Comparison of ENCODE assay signal across 38 cellular contexts in the genomic region with DNA sequence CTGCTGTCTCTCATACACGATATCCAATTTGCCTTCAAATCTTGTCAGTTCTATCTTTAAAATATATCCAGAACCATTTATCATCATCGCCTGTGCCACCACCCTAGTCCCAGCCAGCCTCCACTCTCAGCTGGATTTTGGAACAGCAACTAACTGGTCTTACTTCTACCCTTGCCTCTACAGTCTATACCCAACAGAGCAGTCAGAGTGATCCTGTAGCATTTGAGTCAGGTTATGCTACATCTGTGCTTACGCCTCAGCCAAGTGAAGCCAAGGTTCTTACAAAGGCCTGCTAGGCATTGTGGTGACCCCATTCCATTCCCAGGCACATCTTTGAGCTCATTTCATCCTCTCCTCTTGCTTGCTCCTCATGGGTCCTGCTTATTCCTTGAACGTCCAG.
"Had no signal": no experiment of that assay in that cellular context is flagged by ENCODE, and none has a peak within 500 bp of the region (broad histone marks: within the 10 kb centered on the region; RNA-seq: fewer than 3 reads in every experiment).

No MANE protein-coding gene starts in this region.

- H3K27me3 Mint-ChIP-seq: activated naive CD4-positive, alpha-beta T cell treated with anti-CD3 and anti-CD28 coated beads, Interleukin-2, amount 50 U/mL, for 24 hours had no signal

- ATAC-seq: activated naive CD4-positive, alpha-beta T cell treated with anti-CD3 and anti-CD28 coated beads, Interleukin-2, amount 50 U/mL, for 72 hours; activated T-cell treated with anti-CD3 and anti-CD28 coated beads, Interleukin-2, amount 50 U/mL, for 4 hours; activated T-cell treated with anti-CD3 and anti-CD28 coated beads, Interleukin-2, amount 50 U/mL, for 72 hours; activated T-helper 17 cell treated with anti-CD3 and anti-CD28 coated beads, Interleukin-2, amount 50 U/mL, for 72 hours; body of pancreas had no signal

- H3K9me3 Mint-ChIP-seq: activated naive CD4-positive, alpha-beta T cell treated with anti-CD3 and anti-CD28 coated beads, Interleukin-2, amount 10 ng/mL, durations not matched to agents 7 days and 5 days; activated naive CD4-positive, alpha-beta T cell treated with anti-CD3 and anti-CD28 coated beads, Interleukin-2, amount 50 U/mL, for 24 hours; activated T-cell treated with anti-CD3 and anti-CD28 coated beads, Interleukin-2, amount 50 U/mL, for 24 hours; activated T-cell treated with anti-CD3 and anti-CD28 coated beads, Interleukin-2, amount 50 U/mL, for 4 hours; activated T-helper 1 cell treated with anti-CD3 and anti-CD28 coated beads, Interleukin-12 subunit alpha, Interleukin-12 subunit beta, Interleukin-2, Interleukin-4 antibody, amounts not matched to agents 30 ng/mL and 10 ng/mL and 1 ng/mL, durations not matched to agents 14 hours and 24 hours and 36 hours; activated T-helper 17 cell treated with anti-CD3 and anti-CD28 coated beads, Interleukin-2, amount 50 U/mL, for 72 hours; activated T-helper 2 cell treated with anti-CD3 and anti-CD28 coated beads, Interferon-gamma antibody, Interleukin-2, Interleukin-4, amounts not matched to agents 10 μg/mL and 5 μg/mL and 100 μg/mL, durations not matched to agents 14 hours and 24 hours and 36 hours; central memory CD8-positive, alpha-beta T cell had no signal

- H3K4me3 ChIP-seq: adrenal gland, ascending aorta, body of pancreas, breast epithelium, cardiac muscle cell had no signal

- H3K9me3 ChIP-seq: adrenal gland, ascending aorta, body of pancreas, breast epithelium had no signal

- H3K27ac ChIP-seq: adrenal gland, ascending aorta, body of pancreas, brain microvascular endothelial cell, breast epithelium, cardiac muscle cell had no signal

- H3K27ac Mint-ChIP-seq: activated naive CD4-positive, alpha-beta T cell treated with anti-CD3 and anti-CD28 coated beads for 36 hours; activated naive CD4-positive, alpha-beta T cell treated with anti-CD3 and anti-CD28 coated beads, Interleukin-2, amount 10 ng/mL, durations not matched to agents 7 days and 5 days; activated naive CD4-positive, alpha-beta T cell treated with anti-CD3 and anti-CD28 coated beads, Interleukin-2, amount 50 U/mL, for 24 hours; activated naive CD8-positive, alpha-beta T cell; activated naive CD8-positive, alpha-beta T cell treated with anti-CD3 and anti-CD28 coated beads, Interleukin-2, amount 10 ng/mL, durations not matched to agents 7 days and 5 days; activated T-cell treated with anti-CD3 and anti-CD28 coated beads, Interleukin-2, amount 50 U/mL, for 24 hours; activated T-cell treated with anti-CD3 and anti-CD28 coated beads, Interleukin-2, amount 50 U/mL, for 72 hours; activated T-helper 1 cell treated with anti-CD3 and anti-CD28 coated beads, Interleukin-12 subunit alpha, Interleukin-12 subunit beta, Interleukin-2, Interleukin-4 antibody, amounts not matched to agents 30 ng/mL and 10 ng/mL and 1 ng/mL, durations not matched to agents 14 hours and 24 hours and 36 hours; activated T-helper 17 cell treated with anti-CD3 and anti-CD28 coated beads, Interleukin-2, amount 50 U/mL, for 72 hours; activated T-helper 2 cell treated with anti-CD3 and anti-CD28 coated beads, Interferon-gamma antibody, Interleukin-2, Interleukin-4, amounts not matched to agents 10 μg/mL and 5 μg/mL and 100 μg/mL, durations not matched to agents 14 hours and 24 hours and 36 hours; brain had no signal

- H3K36me3 ChIP-seq: adrenal gland, ascending aorta, brain microvascular endothelial cell, breast epithelium, cardiac muscle cell had no signal

- H3K27me3 ChIP-seq: adrenal gland, ascending aorta, body of pancreas, brain microvascular endothelial cell, breast epithelium, cardiac muscle cell had no signal

- H3K36me3 Mint-ChIP-seq: activated naive CD4-positive, alpha-beta T cell treated with anti-CD3 and anti-CD28 coated beads, Interleukin-2, amount 10 ng/mL, durations not matched to agents 7 days and 5 days; activated naive CD4-positive, alpha-beta T cell treated with anti-CD3 and anti-CD28 coated beads, Interleukin-2, amount 50 U/mL, for 24 hours; activated naive CD4-positive, alpha-beta T cell treated with anti-CD3 and anti-CD28 coated beads, Interleukin-2, amount 50 U/mL, for 72 hours; activated naive CD8-positive, alpha-beta T cell; activated naive CD8-positive, alpha-beta T cell treated with anti-CD3 and anti-CD28 coated beads, Interleukin-2, amount 10 ng/mL, durations not matched to agents 7 days and 5 days; brain had no signal

- H3K4me1 ChIP-seq: adrenal gland, ascending aorta, body of pancreas, breast epithelium had no signal

- FAIRE-seq: astrocyte, bronchial epithelial cell had no signal

- H3K4me3 Mint-ChIP-seq: activated naive CD4-positive, alpha-beta T cell treated with anti-CD3 and anti-CD28 coated beads for 36 hours; activated naive CD4-positive, alpha-beta T cell treated with anti-CD3 and anti-CD28 coated beads, Interleukin-2, amount 10 ng/mL, durations not matched to agents 7 days and 5 days; activated naive CD4-positive, alpha-beta T cell treated with anti-CD3 and anti-CD28 coated beads, Interleukin-2, amount 50 U/mL, for 24 hours; activated naive CD8-positive, alpha-beta T cell; activated naive CD8-positive, alpha-beta T cell treated with anti-CD3 and anti-CD28 coated beads, Interleukin-2, amount 10 ng/mL, durations not matched to agents 7 days and 5 days; activated T-cell treated with anti-CD3 and anti-CD28 coated beads, Interleukin-2, amount 50 U/mL, for 24 hours; activated T-cell treated with anti-CD3 and anti-CD28 coated beads, Interleukin-2, amount 50 U/mL, for 4 hours; activated T-cell treated with anti-CD3 and anti-CD28 coated beads, Interleukin-2, amount 50 U/mL, for 72 hours; activated T-helper 1 cell treated with anti-CD3 and anti-CD28 coated beads, Interleukin-12 subunit alpha, Interleukin-12 subunit beta, Interleukin-2, Interleukin-4 antibody, amounts not matched to agents 30 ng/mL and 10 ng/mL and 1 ng/mL, durations not matched to agents 14 hours and 24 hours and 36 hours; activated T-helper 17 cell treated with anti-CD3 and anti-CD28 coated beads, Interleukin-2, amount 50 U/mL, for 72 hours; brain; central memory CD8-positive, alpha-beta T cell had no signal

- H3K4me1 Mint-ChIP-seq: activated naive CD4-positive, alpha-beta T cell treated with anti-CD3 and anti-CD28 coated beads, Interleukin-2, amount 10 ng/mL, durations not matched to agents 7 days and 5 days; activated naive CD4-positive, alpha-beta T cell treated with anti-CD3 and anti-CD28 coated beads, Interleukin-2, amount 50 U/mL, for 24 hours; activated naive CD8-positive, alpha-beta T cell treated with anti-CD3 and anti-CD28 coated beads, Interleukin-2, amount 10 ng/mL, durations not matched to agents 7 days and 5 days; activated T-helper 17 cell treated with anti-CD3 and anti-CD28 coated beads, Interleukin-2, amount 50 U/mL, for 72 hours; brain; central memory CD8-positive, alpha-beta T cell had no signal

- DNase-seq: activated effector memory CD4-positive, alpha-beta T cell treated with anti-CD3 and anti-CD28 coated beads, Interleukin-2, amount 50 U/mL, for 16 hours; activated effector memory CD4-positive, alpha-beta T cell treated with Interleukin-2 at 50 U/mL for 16 hours; activated gamma-delta T cell; activated gamma-delta T cell treated with Interleukin-2 at 50 U/mL for 16 hours; activated naive CD4-positive, alpha-beta T cell; activated naive CD4-positive, alpha-beta T cell treated with anti-CD3 and anti-CD28 coated beads for 36 hours; activated naive CD4-positive, alpha-beta T cell treated with anti-CD3 and anti-CD28 coated beads, Interleukin-2, amount 10 ng/mL, durations not matched to agents 7 days and 5 days; activated naive CD4-positive, alpha-beta T cell treated with anti-CD3 and anti-CD28 coated beads, Interleukin-2, amount 50 U/mL, for 16 hours; activated naive CD4-positive, alpha-beta T cell treated with Interleukin-2 at 50 U/mL for 16 hours; activated naive CD8-positive, alpha-beta T cell treated with anti-CD3 and anti-CD28 coated beads, Interleukin-2, amount 10 ng/mL, durations not matched to agents 7 days and 5 days; activated T-cell treated with anti-CD3 and anti-CD28 coated beads for 4 hours; activated T-cell treated with anti-CD3 and anti-CD28 coated beads, Interleukin-2, amount 50 U/mL, for 1 hour; activated T-cell treated with anti-CD3 and anti-CD28 coated beads, Interleukin-2, amount 50 U/mL, for 24 hours; activated T-cell treated with anti-CD3 and anti-CD28 coated beads, Interleukin-2, amount 50 U/mL, for 4 hours; activated T-cell treated with anti-CD3 and anti-CD28 coated beads, Interleukin-2, amount 50 U/mL, for 48 hours; activated T-cell treated with anti-CD3 and anti-CD28 coated beads, Interleukin-2, amount 50 U/mL, for 72 hours; adrenal gland; amniotic stem cell; amygdala; anterior cingulate cortex; aorta; body of pancreas; brain microvascular endothelial cell; central memory CD4-positive, alpha-beta T cell; cerebellar nuclear complex had no signal
